In the genomic region with DNA sequence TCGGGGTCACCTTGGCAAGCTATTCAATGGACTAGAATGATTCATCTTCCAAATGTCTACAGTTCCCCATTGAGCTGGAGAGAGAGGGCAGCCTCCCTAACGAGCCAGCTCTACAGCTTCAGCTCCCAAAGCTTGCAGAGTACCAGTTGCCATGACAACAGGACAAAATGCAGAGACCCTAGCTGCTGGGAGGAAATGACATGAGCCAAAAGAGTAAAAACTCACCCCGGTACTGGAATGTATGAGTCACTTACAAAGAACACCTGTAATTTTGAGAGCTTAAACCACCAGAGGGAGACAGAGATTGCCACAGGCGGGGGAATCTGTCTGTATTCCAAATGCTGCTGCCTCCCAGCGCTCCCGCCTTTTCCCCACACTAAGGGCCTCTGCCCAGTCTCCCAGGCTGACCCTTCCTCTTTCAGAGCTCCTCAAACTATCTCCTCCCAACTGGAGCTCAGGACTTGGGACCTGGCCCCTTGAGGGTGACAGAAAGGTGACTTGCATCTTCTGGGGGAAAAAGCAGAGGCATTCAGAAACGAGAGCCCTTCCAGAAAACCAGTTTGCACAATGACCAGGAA, we compare ENCODE assay signal across 1 cellular context.
A peak's percentile ranks its signal among the peaks of the same experiment; 100 is the strongest.
TF ChIP-seq lines count a peak whose summit lies in the region.

No MANE protein-coding gene starts in this region.

TF ChIP-seq in IMR-90, 13 proteins besides CTCF, POLR2A, EP300 and RAD21 (continued from another document):
- no peak for TF ChIP-seq ELK1 (IDR thresholded peaks at IDR 0.05; ENCODE audit: borderline replicate concordance, low read depth, low read length)
- peak; percentile 50; the same call in 1 of the 2 replicates for TF ChIP-seq FOS (IDR thresholded peaks at IDR 0.05; ENCODE audit: low read depth, low read length)
- no peak for TF ChIP-seq RFX5 (IDR thresholded peaks at IDR 0.05; ENCODE audit: low read depth, low read length)
- TF ChIP-seq CHD1 (IDR thresholded peaks at IDR 0.05; ENCODE audit: low read depth, low read length): no peak
- TF ChIP-seq SMC3 (IDR thresholded peaks at IDR 0.05; ENCODE audit: low read depth, low read length): peak; percentile 48
- no peak for TF ChIP-seq RCOR1 (IDR thresholded peaks at IDR 0.05; ENCODE audit: insufficient replicate concordance, low read length)
